ENCODE assay signal across 8 cellular contexts in the genomic region with DNA sequence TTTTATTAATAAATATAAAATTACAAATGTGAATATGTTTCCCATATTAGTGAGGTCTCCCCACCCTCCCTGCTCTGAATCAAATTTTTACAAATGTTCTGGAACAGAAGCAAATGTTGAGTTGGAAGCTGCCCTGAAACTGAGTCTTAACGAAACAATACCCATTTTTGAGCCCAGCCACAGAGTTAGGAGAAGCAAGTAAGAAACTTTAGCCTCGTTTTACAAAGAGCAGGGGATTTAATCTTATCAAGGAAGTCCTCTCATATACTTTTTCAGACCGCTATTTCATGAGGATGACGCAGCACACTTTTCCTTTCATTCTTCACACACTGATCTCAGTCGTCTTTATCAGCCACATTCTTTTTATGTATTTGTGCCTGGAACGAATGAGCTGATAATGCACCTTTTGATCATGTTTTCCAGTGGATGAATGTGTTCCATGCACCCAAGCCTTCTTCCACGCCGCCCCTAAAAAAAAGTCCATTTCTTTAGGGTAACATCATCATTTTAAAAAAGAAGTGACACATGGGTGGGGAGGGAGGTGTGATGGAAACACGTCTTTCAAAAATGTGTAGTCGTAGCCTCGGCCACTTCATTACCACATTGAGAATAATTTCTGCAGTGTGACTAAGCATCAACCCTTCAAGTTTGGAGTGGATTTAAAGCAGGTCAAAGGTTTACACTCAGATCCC.
DNase-seq lines count a peak whose midpoint lies in the region; ATAC-seq, FAIRE-seq and TF ChIP-seq lines count a peak whose summit lies in the region.

No MANE protein-coding gene starts in this region.

- no peak for TF ChIP-seq CTCF in GM10248 (IDR thresholded peaks at IDR 0.05; ENCODE audit: control extremely low read depth, extremely low read depth, low read depth, missing control alignments)
- TF ChIP-seq CTCF in WERI-Rb-1 (IDR thresholded peaks at IDR 0.05; ENCODE audit: low read depth, low read length) = no peak
- TF ChIP-seq CTCF in fibroblast of pulmonary artery (IDR thresholded peaks at IDR 0.05; ENCODE audit: low read length, missing control alignments) = no peak

- peak overlapping the region; percentile 27 for H3K27ac ChIP-seq in WERI-Rb-1
- H3K27ac ChIP-seq in substantia nigra (ENCODE audit: low read depth, low read length, poor library complexity, severe bottlenecking) = no peak overlapping the region

- CTCF ChIA-PET in GM10248 (lab: Yijun Ruan, JAX) = interaction anchor here (0.6 to 4.1 kb wide), 62 partner anchors 9 to 707 kb away, joined by 3 to 88 read pairs (median 4); partner anchors contain the start of genes ITPR1 and SUMF1

- peak; percentile 47 for ATAC-seq in HG02852 (IDR thresholded peaks at IDR 0.05; ENCODE audit: unreplicated experiment)

- no peak for FAIRE-seq in HTR-8/SVneo (lab: Jason Lieb, UNC)

- DNase-seq in GM10248 (ENCODE audit: extremely low spot score) (peak; percentile 31), WERI-Rb-1 (no peak), fibroblast of pulmonary artery (ENCODE audit: low read depth) (peak; percentile 76), substantia nigra (lab: John Stamatoyannopoulos, UW) (no peak), HTR-8/SVneo (ENCODE audit: insufficient read length, low spot score) (no peak), NK-92 (lab: John Stamatoyannopoulos, UW; ENCODE audit: unreplicated experiment) (no peak)
- peak; percentile 26 to 54 for DNase-seq in stimulated activated CD4-positive, alpha-beta T cell treated with anti-CD3 and anti-CD28 coated beads, Interleukin-2, amount 100 ng/mL, for 24 hours

- no peaks in the 10 kb centered on the region for H3K36me3 ChIP-seq in WERI-Rb-1

- no peaks in the 10 kb centered on the region for H3K27me3 ChIP-seq in WERI-Rb-1 (ENCODE audit: insufficient read depth, low read depth, severe bottlenecking)

- no peaks in the 10 kb centered on the region for H3K9me3 ChIP-seq in WERI-Rb-1 (ENCODE audit: severe bottlenecking)

- no peak overlapping the region for H3K4me3 ChIP-seq in WERI-Rb-1 (ENCODE audit: low read depth, low read length)
- peak overlapping the region; percentile 48 for H3K4me3 ChIP-seq in fibroblast of pulmonary artery (replicated peaks; ENCODE audit: low read depth, low read length)

- POLR2A ChIA-PET in GM10248 (lab: Yijun Ruan, JAX) = interaction anchor here (0.7 kb wide), 1 partner anchor 263 kb away, joined by 3 read pairs; no protein-coding TSS in a partner anchor

Comparison
In these comparisons a context has a peak if more than half of its experiments do, and no peak if none do; other contexts are left out.
1. DNase-seq: peak in GM10248 (single experiment), fibroblast of pulmonary artery (single experiment) and stimulated activated CD4-positive, alpha-beta T cell treated with anti-CD3 and anti-CD28 coated beads, Interleukin-2, amount 100 ng/mL, for 24 hours (2 of 2); none in WERI-Rb-1 (single experiment), substantia nigra (0 of 49), HTR-8/SVneo (single experiment) and NK-92 (single experiment).